In genomic region chr6:33390173-33390572, GRCh38 we compare ENCODE assay signal across 15 cellular contexts. TPM values are rescaled to one million over a fixed set of nuclear protein-coding genes. Genes with fewer than 3 reads are reported as not detected.
DNase-seq lines count a peak whose midpoint lies in the region; ATAC-seq and TF ChIP-seq lines count a peak whose summit lies in the region.
"Had no signal": no experiment of that assay in that cellular context is flagged by ENCODE, and none has a peak within 500 bp of the region (broad histone marks: within the 10 kb centered on the region; RNA-seq: fewer than 3 reads in every experiment).

No MANE protein-coding gene starts in this region.

- POLR2A ChIA-PET in activated CD8-positive, alpha-beta T cell treated with anti-CD3 and anti-CD28 coated beads for 36 hours (lab: Charles Lee): interaction anchor here (1.3 to 1.5 kb wide), 3 partner anchors 36 to 180 kb away, joined by 3 to 7 read pairs (median 6); no protein-coding TSS in a partner anchor

- TF ChIP-seq POLR2A in thyroid gland (IDR thresholded peaks at IDR 0.05): no peak

- H3K36me3 Mint-ChIP-seq in activated naive CD4-positive, alpha-beta T cell treated with anti-CD3 and anti-CD28 coated beads, Interleukin-2, amount 10 ng/mL, durations not matched to agents 7 days and 5 days: peaks cover 25% of the 10 kb centered on the region
- peaks cover 21% of the 10 kb centered on the region for H3K36me3 Mint-ChIP-seq in activated CD8-positive, alpha-beta T cell treated with anti-CD3 and anti-CD28 coated beads for 36 hours (ENCODE audit: low read depth)
- H3K36me3 Mint-ChIP-seq in mesothelial cell of epicardium: no peaks in the 10 kb centered on the region

- ATAC-seq in activated CD8-positive, alpha-beta T cell treated with anti-CD3 and anti-CD28 coated beads for 36 hours: no peak
- ATAC-seq in HG02973 (IDR thresholded peaks at IDR 0.05; ENCODE audit: unreplicated experiment): no peak
- ATAC-seq: left lung had no signal

- H3K4me3 ChIP-seq in thyroid gland (replicated peaks in 1 of 3): no peak overlapping the region

- peaks cover 4% of the 10 kb centered on the region for H3K27me3 Mint-ChIP-seq in activated naive CD4-positive, alpha-beta T cell treated with anti-CD3 and anti-CD28 coated beads, Interleukin-2, amount 10 ng/mL, durations not matched to agents 7 days and 5 days
- no peaks in the 10 kb centered on the region for H3K27me3 Mint-ChIP-seq in activated CD8-positive, alpha-beta T cell treated with anti-CD3 and anti-CD28 coated beads for 36 hours
- H3K27me3 Mint-ChIP-seq in mesothelial cell of epicardium (ENCODE audit: low read depth): no peaks in the 10 kb centered on the region

- H3K36me3 ChIP-seq in thyroid gland: no peaks in the 10 kb centered on the region
- H3K36me3 ChIP-seq: left lung had no signal

- peaks cover 42% of the 10 kb centered on the region for H3K4me1 Mint-ChIP-seq in activated naive CD4-positive, alpha-beta T cell treated with anti-CD3 and anti-CD28 coated beads, Interleukin-2, amount 10 ng/mL, durations not matched to agents 7 days and 5 days
- peaks cover 30% of the 10 kb centered on the region for H3K4me1 Mint-ChIP-seq in activated CD8-positive, alpha-beta T cell treated with anti-CD3 and anti-CD28 coated beads for 36 hours (ENCODE audit: low read depth)
- peaks cover 32% of the 10 kb centered on the region for H3K4me1 Mint-ChIP-seq in mesothelial cell of epicardium

- intact Hi-C loops in activated CD8-positive, alpha-beta T cell treated with anti-CD3 and anti-CD28 coated beads for 36 hours (cut with micrococcal nuclease): loop anchor here (5.0 kb wide), 1 partner anchor 37 kb away; no protein-coding TSS in a partner anchor
- intact Hi-C loops in thyroid gland (cut with DNase I): no loop called here

- peak overlapping the region; percentile 87 to 97 (median 96) for H3K27ac ChIP-seq in thyroid gland

- CTCF ChIA-PET in activated naive CD4-positive, alpha-beta T cell treated with anti-CD3 and anti-CD28 coated beads, Interleukin-2, amount 10 ng/mL, durations not matched to agents 7 days and 5 days (lab: Charles Lee): interaction anchor here (0.8 to 2.0 kb wide), 15 partner anchors 11 to 310 kb away, joined by 3 to 10 read pairs (median 4); partner anchors contain the start of genes ZBTB22 and ZBTB9
- CTCF ChIA-PET in activated CD8-positive, alpha-beta T cell treated with anti-CD3 and anti-CD28 coated beads for 36 hours (lab: Charles Lee): interaction anchor here (0.8 to 2.2 kb wide), 17 partner anchors 16 to 190 kb away, joined by 3 to 11 read pairs (median 4); partner anchors contain the start of genes BAK1, PFDN6, RGL2 and ZBTB22

- WGBS in thyroid gland, 2 donors: 90 to 95% methylated on average over 2 of the region's 2 CpGs

- peak overlapping the region; percentile 97 for H3K27ac Mint-ChIP-seq in activated naive CD4-positive, alpha-beta T cell treated with anti-CD3 and anti-CD28 coated beads, Interleukin-2, amount 10 ng/mL, durations not matched to agents 7 days and 5 days
- H3K27ac Mint-ChIP-seq in activated CD8-positive, alpha-beta T cell treated with anti-CD3 and anti-CD28 coated beads for 36 hours: peak overlapping the region; percentile 93
- H3K27ac Mint-ChIP-seq in mesothelial cell of epicardium: peak overlapping the region; percentile 97

- H3K4me3 Mint-ChIP-seq in activated naive CD4-positive, alpha-beta T cell treated with anti-CD3 and anti-CD28 coated beads, Interleukin-2, amount 10 ng/mL, durations not matched to agents 7 days and 5 days: no peak overlapping the region
- peak overlapping the region; percentile 21 for H3K4me3 Mint-ChIP-seq in activated CD8-positive, alpha-beta T cell treated with anti-CD3 and anti-CD28 coated beads for 36 hours
- no peak overlapping the region for H3K4me3 Mint-ChIP-seq in mesothelial cell of epicardium

- DNase-seq in activated naive CD4-positive, alpha-beta T cell treated with anti-CD3 and anti-CD28 coated beads, Interleukin-2, amount 10 ng/mL, durations not matched to agents 7 days and 5 days: no peak
- no peak for DNase-seq in activated naive CD4-positive, alpha-beta T cell treated with anti-CD3 and anti-CD28 coated beads, Interleukin-2, amount 50 U/mL, for 16 hours
- DNase-seq in activated CD8-positive, alpha-beta T cell treated with anti-CD3 and anti-CD28 coated beads for 36 hours: no peak
- DNase-seq in mesothelial cell of epicardium (ENCODE audit: low spot score in 2 of 2, unreplicated experiment in 2 of 2) (no peak), thyroid gland (no peak), NCI-H446 (lab: John Stamatoyannopoulos, UW) (no peak), COLO668 (lab: John Stamatoyannopoulos, UW; ENCODE audit: unreplicated experiment) (no peak)
- DNase-seq: aorta; dermis blood vessel endothelial cell; left lung; NCI-H2171; nephron progenitor cell; SIG-M5; stimulated activated naive CD4-positive, alpha-beta T cell treated with Interleukin-2 at 50 U/mL for 16 hours had no signal

- H3K9me3 Mint-ChIP-seq in activated naive CD4-positive, alpha-beta T cell treated with anti-CD3 and anti-CD28 coated beads, Interleukin-2, amount 10 ng/mL, durations not matched to agents 7 days and 5 days: no peaks in the 10 kb centered on the region
- no peaks in the 10 kb centered on the region for H3K9me3 Mint-ChIP-seq in activated CD8-positive, alpha-beta T cell treated with anti-CD3 and anti-CD28 coated beads for 36 hours
- H3K9me3 Mint-ChIP-seq in mesothelial cell of epicardium: no peaks in the 10 kb centered on the region

- H3K4me1 ChIP-seq in thyroid gland: peaks cover 15 to 16% of the 10 kb centered on the region in 2 donors

- no peaks in the 10 kb centered on the region for H3K27me3 ChIP-seq in thyroid gland
- H3K27me3 ChIP-seq: left lung had no signal

- no peaks in the 10 kb centered on the region for H3K9me3 ChIP-seq in thyroid gland
- H3K9me3 ChIP-seq: left lung had no signal

- no peak for TF ChIP-seq CTCF in activated CD8-positive, alpha-beta T cell treated with anti-CD3 and anti-CD28 coated beads for 36 hours (IDR thresholded peaks at IDR 0.05)
- TF ChIP-seq CTCF in mesothelial cell of epicardium (IDR thresholded peaks at IDR 0.05; ENCODE audit: unreplicated experiment) (no peak), thyroid gland (IDR thresholded peaks at IDR 0.05) (no peak)

RNA-seq across cellular contexts. Expression of gene KIFC1, which starts 1.4 kb away (rescaled TPM):
- 10 to 100 TPM; 93.4 to 96.0 TPM for total RNA-seq in activated CD8-positive, alpha-beta T cell treated with anti-CD3 and anti-CD28 coated beads for 36 hours
- total RNA-seq in mesothelial cell of epicardium: 30.1 to 31.3 TPM (median 30.3 TPM) in 3 replicates
- total RNA-seq in thyroid gland: 1 to 10 TPM in 2 of 4 donors, under 1 TPM in 2; 0.13 to 4.3 (median 0.91) TPM

RNA-seq across cellular contexts. Expression of gene PHF1, which starts 20.6 kb away (rescaled TPM):
- 10 to 100 TPM; 31.9 to 32.6 TPM for total RNA-seq in activated CD8-positive, alpha-beta T cell treated with anti-CD3 and anti-CD28 coated beads for 36 hours
- total RNA-seq in mesothelial cell of epicardium (61.0 to 63.6 TPM (median 63.0 TPM) in 3 replicates), thyroid gland (100 to 1,000 TPM in 1 of 4 donors, 10 to 100 TPM in 3; 75.3 to 109 (median 88.5) TPM)

RNA-seq across cellular contexts. Expression of gene CUTA, which starts 27.7 kb away (rescaled TPM):
- 100 to 1,000 TPM; 155 to 160 TPM for total RNA-seq in activated CD8-positive, alpha-beta T cell treated with anti-CD3 and anti-CD28 coated beads for 36 hours
- total RNA-seq in mesothelial cell of epicardium: 238 to 239 TPM (median 239 TPM) in 3 replicates
- total RNA-seq in thyroid gland: 100 to 1,000 TPM; 165 to 296 (median 257) TPM

RNA-seq across cellular contexts. Expression of gene SYNGAP1, which starts 29.7 kb away (rescaled TPM):
- 10 to 100 TPM; 57.9 to 67.0 TPM for total RNA-seq in activated CD8-positive, alpha-beta T cell treated with anti-CD3 and anti-CD28 coated beads for 36 hours
- total RNA-seq in mesothelial cell of epicardium: 57.7 to 66.1 TPM (median 65.1 TPM) in 3 replicates
- total RNA-seq in thyroid gland: 10 to 100 TPM in 3 of 4 donors, 1 to 10 TPM in 1; 10.0 to 15.3 (median 12.2) TPM
